In genomic region chr14:103372017-103372416, GRCh38 we compare ENCODE assay signal across 2 cellular contexts.
TF ChIP-seq lines count a peak whose summit lies in the region.

No MANE protein-coding gene starts in this region.

TF ChIP-seq in IMR-90, 13 proteins besides CTCF, POLR2A, EP300 and RAD21:
- TF ChIP-seq MXI1 (IDR thresholded peaks at IDR 0.05; ENCODE audit: borderline replicate concordance, low read depth, low read length) (no peak), MAZ (IDR thresholded peaks at IDR 0.05; ENCODE audit: borderline replicate concordance, low read depth, low read length) (no peak), CHD1 (IDR thresholded peaks at IDR 0.05; ENCODE audit: low read depth, low read length) (no peak), NFE2L2 (IDR thresholded peaks at IDR 0.05; ENCODE audit: low read depth, low read length) (no peak), ELK1 (IDR thresholded peaks at IDR 0.05; ENCODE audit: borderline replicate concordance, low read depth, low read length) (no peak), USF2 (IDR thresholded peaks at IDR 0.05; ENCODE audit: low read depth, low read length) (no peak), CEBPB (IDR thresholded peaks at IDR 0.05; ENCODE audit: low read depth, low read length) (no peak), SMC3 (IDR thresholded peaks at IDR 0.05; ENCODE audit: low read depth, low read length) (no peak), FOS (IDR thresholded peaks at IDR 0.05; ENCODE audit: low read depth, low read length) (no peak), MAFK (IDR thresholded peaks at IDR 0.05; ENCODE audit: low read depth, low read length) (no peak), RCOR1 (IDR thresholded peaks at IDR 0.05; ENCODE audit: insufficient replicate concordance, low read length) (no peak), BHLHE40 (IDR thresholded peaks at IDR 0.05; ENCODE audit: low read depth, low read length) (no peak), RFX5 (IDR thresholded peaks at IDR 0.05; ENCODE audit: low read depth, low read length) (no peak)

TF ChIP-seq in K562, 482 proteins besides CTCF, POLR2A, EP300 and RAD21:
- TF ChIP-seq XRCC4 (IDR thresholded peaks at IDR 0.05; ENCODE audit: extremely low read depth, insufficient read depth, insufficient read length) (no peak), ZBTB33 (CRISPR knock-in tag; IDR thresholded peaks at IDR 0.05) (0 out of 2 replicates have a peak, but pooled peaks have one; percentile 37), ZBTB43 (CRISPR knock-in tag; IDR thresholded peaks at IDR 0.05) (peak; percentile 96)
